ENCODE assay signal across 8 cellular contexts in genomic region chr10:103966671-103967432, GRCh38. TPM values are rescaled to one million over a fixed set of nuclear protein-coding genes. Genes with fewer than 3 reads are reported as not detected.
DNase-seq lines count a peak whose midpoint lies in the region; ATAC-seq and TF ChIP-seq lines count a peak whose summit lies in the region.

Gene SLK (plus strand): TSS chr10:103967140. CDS start chr10:103967746, 606 bp downstream.

- H3K4me1 Mint-ChIP-seq in activated CD4-positive, alpha-beta T cell treated with anti-CD3 and anti-CD28 coated beads for 36 hours, result peaks cover 30% of the 10 kb centered on the region

- intact Hi-C loops in activated CD4-positive, alpha-beta T cell treated with anti-CD3 and anti-CD28 coated beads for 36 hours (cut with DNase I, micrococcal nuclease), result loop anchor here (1.0 to 5.0 kb wide), 9 partner anchors 48 to 383 kb away; partner anchors contain the start of genes GSTO2 (in 2 of the 2) and STN1 (in 2 of the 2)

- peak within 1 kb of the TSS; percentile 83 for H3K4me3 ChIP-seq in AG04450 (ENCODE audit: low read depth, low read length)
- peak within 1 kb of the TSS; percentile 88 for H3K4me3 ChIP-seq in choroid plexus epithelial cell (ENCODE audit: low read depth, low read length)

- TF ChIP-seq CTCF in AG04450 (IDR thresholded peaks at IDR 0.05; ENCODE audit: low read depth, low read length), result no peak
- TF ChIP-seq CTCF in choroid plexus epithelial cell (conservative IDR thresholded peaks at IDR 0.05; ENCODE audit: low read depth, low read length), result no peak

- POLR2A ChIA-PET in AG04450 (lab: Yijun Ruan, JAX), result interaction anchor here (0.6 to 1.8 kb wide), 3 partner anchors 16 to 155 kb away, joined by 3 to 5 read pairs (median 5); partner anchors contain the start of gene SFR1
- POLR2A ChIA-PET in activated CD4-positive, alpha-beta T cell treated with anti-CD3 and anti-CD28 coated beads for 36 hours (lab: Charles Lee), result interaction anchor here (1.6 kb wide), 1 partner anchor 155 kb away, joined by 7 read pairs; the partner anchor contains the start of gene SFR1

- peak within 1 kb of the TSS; percentile 25 for H3K27ac ChIP-seq in AG04450 (ENCODE audit: low read depth, low read length)

- peak within 1 kb of the TSS; percentile 95 for H3K27ac Mint-ChIP-seq in activated CD4-positive, alpha-beta T cell treated with anti-CD3 and anti-CD28 coated beads for 36 hours

- no peaks in the 10 kb centered on the region for H3K27me3 Mint-ChIP-seq in activated CD4-positive, alpha-beta T cell treated with anti-CD3 and anti-CD28 coated beads for 36 hours

- DNase-seq in AG04450 (ENCODE audit: low read depth, low spot score) (peak; percentile 32), NCI-H446 treated with DMSO at 0.1 percent for 48 hours (lab: John Stamatoyannopoulos, UW) (peak; percentile 15), choroid plexus epithelial cell (ENCODE audit: low read depth) (peak; percentile 85), kidney tubule cell (ENCODE audit: low spot score) (peak; percentile 88)
- DNase-seq in activated CD4-positive, alpha-beta T cell treated with anti-CD3 and anti-CD28 coated beads for 36 hours, result peak; percentile 90
- DNase-seq in stimulated activated CD4-positive, alpha-beta T cell treated with anti-CD3 and anti-CD28 coated beads, Interleukin-1b, Interleukin-23, amount 100 ng/mL, for 1 hour (ENCODE audit: low read depth in 2 of 2), result peak; percentile 62 to 69

- peaks cover 9% of the 10 kb centered on the region for H3K36me3 Mint-ChIP-seq in activated CD4-positive, alpha-beta T cell treated with anti-CD3 and anti-CD28 coated beads for 36 hours (ENCODE audit: low read depth)

- CTCF ChIA-PET in AG04450 (lab: Charles Lee), result interaction anchor here (0.6 to 1.0 kb wide), 3 partner anchors 22 to 324 kb away, joined by 3 to 4 read pairs (median 3); no protein-coding TSS in a partner anchor
- CTCF ChIA-PET in activated CD4-positive, alpha-beta T cell treated with anti-CD3 and anti-CD28 coated beads for 36 hours (lab: Charles Lee), result interaction anchor here (1.1 to 1.7 kb wide), 3 partner anchors 79 to 154 kb away, joined by 3 to 7 read pairs (median 4); no protein-coding TSS in a partner anchor

- H3K27me3 ChIP-seq in AG04450 (ENCODE audit: control insufficient read depth, insufficient read depth, low read length), result no peaks in the 10 kb centered on the region

- H3K4me3 Mint-ChIP-seq in activated CD4-positive, alpha-beta T cell treated with anti-CD3 and anti-CD28 coated beads for 36 hours, result peak within 1 kb of the TSS; percentile 97

- peak; percentile 83 for ATAC-seq in GM18867 (IDR thresholded peaks at IDR 0.05; ENCODE audit: unreplicated experiment)
- ATAC-seq in HG03097 (IDR thresholded peaks at IDR 0.05; ENCODE audit: low FRiP score, unreplicated experiment), result peak; percentile 78
- ATAC-seq in activated CD4-positive, alpha-beta T cell treated with anti-CD3 and anti-CD28 coated beads for 36 hours, result peak; percentile 82

- no peaks in the 10 kb centered on the region for H3K9me3 ChIP-seq in AG04450 (ENCODE audit: control insufficient read depth, insufficient read depth, low read length)

- H3K9me3 Mint-ChIP-seq in activated CD4-positive, alpha-beta T cell treated with anti-CD3 and anti-CD28 coated beads for 36 hours (ENCODE audit: low read depth), result no peaks in the 10 kb centered on the region

RNA-seq across cellular contexts. Expression of gene SLK, which starts in this region (rescaled TPM):
- polyA plus RNA-seq in AG04450 (2011; rRNA removed), result 12.3 and 16.5 TPM in 2 replicates
- 7.2 and 15.7 TPM in 2 replicates for polyA minus RNA-seq in AG04450 (2011; rRNA and poly(A)+ RNA removed)
- 10 to 100 TPM; 20.2 to 32.5 TPM for total RNA-seq in activated CD4-positive, alpha-beta T cell treated with anti-CD3 and anti-CD28 coated beads for 36 hours

Comparison
In these comparisons a context has a peak if more than half of its experiments do, and no peak if none do; other contexts are left out.
1. Peak in every context shown above with its lines: DNase-seq, ATAC-seq, H3K4me3 ChIP-seq and H3K27ac ChIP-seq.
2. DNase-seq: peak in every context shown above with its lines; median percentile 90 in activated CD4-positive, alpha-beta T cell treated with anti-CD3 and anti-CD28 coated beads for 36 hours; 88 in kidney tubule cell; 85 in choroid plexus epithelial cell; 66 in stimulated activated CD4-positive, alpha-beta T cell treated with anti-CD3 and anti-CD28 coated beads, Interleukin-1b, Interleukin-23, amount 100 ng/mL, for 1 hour; 32 in AG04450; 15 in NCI-H446 treated with DMSO at 0.1 percent for 48 hours.